In genomic region chr6:162887981-162888689, GRCh38 we compare ENCODE assay signal across 24 cellular contexts.
A peak's percentile ranks its signal among the peaks of the same experiment; 100 is the strongest.
DNase-seq lines count a peak whose midpoint lies in the region; ATAC-seq and TF ChIP-seq lines count a peak whose summit lies in the region.
"Had no signal": no experiment of that assay in that cellular context is flagged by ENCODE, and none has a peak within 500 bp of the region (broad histone marks: within the 10 kb centered on the region; RNA-seq: fewer than 3 reads in every experiment).

No MANE protein-coding gene starts in this region.

- no peak for TF ChIP-seq EP300 in transverse colon (IDR thresholded peaks at IDR 0.05; ENCODE audit: low read depth)

- no peak overlapping the region for H3K18ac ChIP-seq in neuronal stem cell (ENCODE audit: low read length)

- in situ Hi-C loops in transverse colon (cut with MboI; ENCODE audit: low pct_ligation_motif_present in 1 of 4, low pct_unique_long_range_greater_than_20kb in 1 of 4, low sequenced_read_pairs in 3 of 4) = no loop called here

- H3K9ac ChIP-seq in neuronal stem cell (ENCODE audit: low read depth, low read length, poor library complexity) = no peak overlapping the region
- H3K9ac ChIP-seq: GM23248, KMS-11 had no signal

- H2AK5ac ChIP-seq in neuronal stem cell (ENCODE audit: low read depth, low read length) = no peak overlapping the region

- H3K4ac ChIP-seq in neuronal stem cell (ENCODE audit: low read length) = no peak overlapping the region

- H3K14ac ChIP-seq in neuronal stem cell (ENCODE audit: low read length) = no peak overlapping the region

- DNase-seq in Right ventricle myocardium superior (peak; percentile 66), cardiac septum (ENCODE audit: low spot score) (no peak), right cardiac atrium (peak in 1 of 3 donors; percentile 66), neuronal stem cell (ENCODE audit: low spot score) (no peak), transverse colon (peak; percentile 70), hepatic stellate cell (ENCODE audit: low spot score) (no peak), BE2C (no peak)
- no peak for DNase-seq in effector CD4-positive, alpha-beta T cell
- DNase-seq: 8988T; C1 segment of cervical spinal cord; CD8-positive, alpha-beta T cell; GM23248; HCEC 1CT; IMR-90; NCI-H1105; NCI-H146; NCI-H2029; NCI-H2171; NCI-H345; NCI-H524; NCI-H774; NK-92 treated with Interleukin-12 subunit alpha and Interleukin-12 subunit beta, amount 100 ng/mL, for 24 hours had no signal

- no peak overlapping the region for H2BK120ac ChIP-seq in neuronal stem cell (ENCODE audit: low read depth, low read length)

- peak overlapping the region; percentile 67 for H2AFZ ChIP-seq in neuronal stem cell (ENCODE audit: low read length)
- H2AFZ ChIP-seq: GM23248 had no signal

- ATAC-seq in Right ventricle myocardium superior (ENCODE audit: poor library complexity) (peak; percentile 94), right cardiac atrium (peak; percentile 69 to 83)
- ATAC-seq: CD8-positive, alpha-beta T cell; Panc1 had no signal

- H3K9me3 ChIP-seq in right cardiac atrium (ENCODE audit: control insufficient read depth, low read length) (no peaks in the 10 kb centered on the region), neuronal stem cell (replicated peaks in 1 of 2; ENCODE audit: control insufficient read depth in 2 of 2, insufficient read depth in 1 of 2, low read depth in 1 of 2, low read length in 2 of 2) (peaks cover 0 to 4% of the 10 kb centered on the region in 2 donors), transverse colon (no peaks in the 10 kb centered on the region), BE2C (no peaks in the 10 kb centered on the region)

- no peak overlapping the region for H4K8ac ChIP-seq in neuronal stem cell (ENCODE audit: low read depth, low read length)

- H3K27ac ChIP-seq in right cardiac atrium (ENCODE audit: low read length) (no peak overlapping the region), neuronal stem cell (replicated peaks; ENCODE audit: low read length) (no peak overlapping the region), transverse colon (peak overlapping the region in 3 of 4 donors; percentile 66 to 78 (median 68))
- H3K27ac ChIP-seq: GM23248, KMS-11 had no signal

- H3K4me3 ChIP-seq in right cardiac atrium (ENCODE audit: low read length) (no peak overlapping the region), neuronal stem cell (ENCODE audit: low read length in 2 of 2) (no peak overlapping the region), transverse colon (no peak overlapping the region), BE2C (ENCODE audit: low read depth, low read length) (no peak overlapping the region)
- H3K4me3 ChIP-seq: GM23248 had no signal

- TF ChIP-seq CTCF in transverse colon (IDR thresholded peaks at IDR 0.05) (peak in 1 of 5 experiments; percentile 27), BE2C (IDR thresholded peaks at IDR 0.05; ENCODE audit: low read depth, low read length) (no peak)

- WGBS in right cardiac atrium = 77% methylated on average over 15 of the region's 15 CpGs
- no CpG with 5 or more reads among the region's 15 CpGs for WGBS in neuronal stem cell (ENCODE audit: extremely low coverage in 2 of 2, insufficient read length in 2 of 2, insufficient replicate concordance in 1 of 2), 2 donors
- WGBS in transverse colon (ENCODE audit: low coverage in 1 of 2), 2 donors = 87% methylated on average over 12 of the region's 15 CpGs; no CpG with 5 or more reads in 1 of the 2 donors

- no peak overlapping the region for H3K23ac ChIP-seq in neuronal stem cell (ENCODE audit: low read depth, low read length, poor library complexity)

- H3K4me1 ChIP-seq in right cardiac atrium (ENCODE audit: control insufficient read depth, insufficient read depth, low read length) (no peaks in the 10 kb centered on the region), neuronal stem cell (ENCODE audit: control insufficient read depth in 2 of 2, insufficient read depth in 1 of 2, low read depth in 1 of 2, low read length in 2 of 2) (peaks cover 0 to 6% of the 10 kb centered on the region in 2 donors), transverse colon (peaks cover 0 to 7% (median 3%) of the 10 kb centered on the region in 4 donors), BE2C (no peaks in the 10 kb centered on the region)

- H2BK5ac ChIP-seq in neuronal stem cell (ENCODE audit: low read length) = no peak overlapping the region

- H3K4me2 ChIP-seq in neuronal stem cell (ENCODE audit: insufficient read depth, low read length, poor library complexity, severe bottlenecking) = no peak overlapping the region
- H3K4me2 ChIP-seq: KMS-11 had no signal

- H2BK12ac ChIP-seq in neuronal stem cell (ENCODE audit: low read length) = no peak overlapping the region

- intact Hi-C loops in Right ventricle myocardium superior (cut with DNase I) (no loop called here), cardiac septum (cut with DNase I) (no loop called here), right cardiac atrium (cut with DNase I) (no loop called here), transverse colon (cut with DNase I; ENCODE audit: low total_unique reads) (no loop called here)

- no peaks in the 10 kb centered on the region for H3K36me3 ChIP-seq in neuronal stem cell (replicated peaks in 1 of 2; ENCODE audit: control insufficient read depth in 2 of 2, insufficient read depth in 2 of 2, low read length in 2 of 2)
- H3K36me3 ChIP-seq in transverse colon = no peaks in the 10 kb centered on the region
- no peaks in the 10 kb centered on the region for H3K36me3 ChIP-seq in BE2C

- H4K91ac ChIP-seq in neuronal stem cell (ENCODE audit: low read depth, low read length, poor library complexity) = no peak overlapping the region

- no peaks in the 10 kb centered on the region for H3K79me1 ChIP-seq in neuronal stem cell (ENCODE audit: low read depth, low read length)

- H3K27me3 ChIP-seq in right cardiac atrium (ENCODE audit: control insufficient read depth, insufficient read depth) (no peaks in the 10 kb centered on the region), neuronal stem cell (ENCODE audit: control insufficient read depth in 3 of 3, insufficient read depth in 3 of 3, low read depth in 1 of 3, low read length in 3 of 3) (no peaks in the 10 kb centered on the region), transverse colon (no peaks in the 10 kb centered on the region), BE2C (no peaks in the 10 kb centered on the region)

- H2BK15ac ChIP-seq in neuronal stem cell (ENCODE audit: low read length) = no peak overlapping the region

- TF ChIP-seq POLR2A in transverse colon (IDR thresholded peaks at IDR 0.05) = no peak

Comparison
In these comparisons a context has a peak if more than half of its experiments do, and no peak if none do; other contexts are left out.
1. DNase-seq: peak in Right ventricle myocardium superior (single experiment) and transverse colon (single experiment); none in cardiac septum (single experiment), neuronal stem cell (single experiment), hepatic stellate cell (single experiment), effector CD4-positive, alpha-beta T cell (single experiment) and BE2C (single experiment).
2. H3K27ac ChIP-seq: peak in transverse colon (3 of 4); none in right cardiac atrium (single experiment) and neuronal stem cell (single experiment).